8 cellular contexts compared by ENCODE assay signal in the genomic region with DNA sequence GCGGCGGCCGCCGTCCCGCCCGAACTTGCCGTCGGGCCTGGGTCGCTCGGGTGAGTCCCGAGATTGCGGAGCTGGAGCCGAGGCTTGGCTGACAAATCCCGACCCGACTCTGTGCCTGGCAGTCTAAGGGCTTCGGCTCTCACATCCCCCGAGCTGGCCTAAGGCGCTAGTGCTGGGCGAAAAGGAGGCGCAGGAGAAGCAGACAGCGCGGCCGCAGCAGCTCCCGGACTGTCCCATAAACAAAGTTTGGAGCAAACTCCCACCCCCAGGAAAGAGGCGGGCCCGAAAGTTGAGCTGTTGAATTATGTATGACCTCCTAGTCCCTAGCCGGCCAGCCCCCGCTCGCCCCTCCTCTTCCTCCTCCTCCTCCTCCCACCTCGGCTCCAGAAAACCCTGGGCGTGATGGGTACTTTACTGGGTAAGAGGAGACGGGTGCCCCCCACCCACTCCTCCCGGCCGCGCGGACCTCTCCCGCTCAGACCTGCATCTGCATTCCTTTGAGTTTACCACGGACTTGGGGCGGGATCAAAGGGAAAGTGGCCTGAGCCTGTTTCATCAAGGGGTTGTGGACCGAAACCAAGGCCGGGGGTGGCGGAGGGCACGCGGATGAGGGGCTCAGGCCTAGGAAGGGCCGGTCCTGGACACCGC. TPM values are rescaled to one million over a fixed set of nuclear protein-coding genes. Genes with fewer than 3 reads are reported as not detected.
DNase-seq lines count a peak whose midpoint lies in the region; ATAC-seq, FAIRE-seq and TF ChIP-seq lines count a peak whose summit lies in the region.

Gene WWTR1 (minus strand): TSS at position 230 of the 648 bp plus-strand sequence. CDS start 719 bp downstream, outside the sequence.

- H3K27ac Mint-ChIP-seq in activated naive CD4-positive, alpha-beta T cell treated with anti-CD3 and anti-CD28 coated beads, Interleukin-2, amount 50 U/mL, for 24 hours = no peak within 1 kb of the TSS
- H3K27ac Mint-ChIP-seq in nephron = peak within 1 kb of the TSS; percentile 98 to 99 (median 99)

- ATAC-seq in GM18520 (IDR thresholded peaks at IDR 0.05; ENCODE audit: unreplicated experiment) = peak; percentile 39
- peak; percentile 76 for ATAC-seq in HG02943 (IDR thresholded peaks at IDR 0.05; ENCODE audit: low read depth, unreplicated experiment)

- DNase-seq in AG08395 (ENCODE audit: low spot score) (peak; percentile 92), NCI-H526 treated with DMSO at 0.1 percent for 48 hours (lab: John Stamatoyannopoulos, UW) (peak; percentile 36), frontal cortex (ENCODE audit: low spot score in 2 of 2) (peak; percentile 78 to 80), urothelium cell line (ENCODE audit: low spot score) (peak; percentile 90)

- peaks cover 10% of the 10 kb centered on the region for H3K4me1 Mint-ChIP-seq in activated naive CD4-positive, alpha-beta T cell treated with anti-CD3 and anti-CD28 coated beads, Interleukin-2, amount 50 U/mL, for 24 hours
- H3K4me1 Mint-ChIP-seq in nephron = peaks cover 71% of the 10 kb centered on the region

- no peaks in the 10 kb centered on the region for H3K36me3 Mint-ChIP-seq in activated naive CD4-positive, alpha-beta T cell treated with anti-CD3 and anti-CD28 coated beads, Interleukin-2, amount 50 U/mL, for 24 hours
- peaks cover 25% of the 10 kb centered on the region for H3K36me3 Mint-ChIP-seq in nephron (ENCODE audit: low read depth)

- FAIRE-seq in frontal cortex (lab: Jason Lieb, UNC) (no peak), urothelium cell line (lab: Jason Lieb, UNC) (no peak)

- no peaks in the 10 kb centered on the region for H3K9me3 Mint-ChIP-seq in activated naive CD4-positive, alpha-beta T cell treated with anti-CD3 and anti-CD28 coated beads, Interleukin-2, amount 50 U/mL, for 24 hours
- no peaks in the 10 kb centered on the region for H3K9me3 Mint-ChIP-seq in nephron

- peaks cover 37% of the 10 kb centered on the region for H3K27me3 Mint-ChIP-seq in activated naive CD4-positive, alpha-beta T cell treated with anti-CD3 and anti-CD28 coated beads, Interleukin-2, amount 50 U/mL, for 24 hours
- H3K27me3 Mint-ChIP-seq in nephron (ENCODE audit: low read depth) = peaks cover 9% of the 10 kb centered on the region

- peak within 1 kb of the TSS; percentile 78 for H3K4me3 Mint-ChIP-seq in activated naive CD4-positive, alpha-beta T cell treated with anti-CD3 and anti-CD28 coated beads, Interleukin-2, amount 50 U/mL, for 24 hours
- peak within 1 kb of the TSS; percentile 96 to 99 (median 99) for H3K4me3 Mint-ChIP-seq in nephron

- no peak for TF ChIP-seq CTCF in nephron (IDR thresholded peaks at IDR 0.05; ENCODE audit: unreplicated experiment in 3 of 3)

RNA-seq across cellular contexts. Expression of gene WWTR1, which starts in this region (rescaled TPM):
- total RNA-seq in frontal cortex = 6.1 TPM

Comparison
In these comparisons a context has a peak if more than half of its experiments do, and no peak if none do; other contexts are left out.
1. Peak in every context shown above with its lines: DNase-seq and ATAC-seq.
2. DNase-seq: peak in every context shown above with its lines; median percentile 92 in AG08395; 90 in urothelium cell line; 79 in frontal cortex; 36 in NCI-H526 treated with DMSO at 0.1 percent for 48 hours.